ENCODE assay signal across 27 cellular contexts in genomic region chr9:114896344-114896743, GRCh38. TPM values are rescaled to one million over a fixed set of nuclear protein-coding genes. Genes with fewer than 3 reads are reported as not detected.
"Had no signal": no experiment of that assay in that cellular context is flagged by ENCODE, and none has a peak within 500 bp of the region (broad histone marks: within the 10 kb centered on the region; RNA-seq: fewer than 3 reads in every experiment).

No MANE protein-coding gene starts in this region.

- H3K36me3 Mint-ChIP-seq: brain had no signal

- H3K4me3 ChIP-seq: adrenal gland, cardiac muscle cell, esophagus squamous epithelium, left ventricle myocardium inferior, lung, tibial nerve had no signal

- H3K9me3 ChIP-seq: adrenal gland, esophagus squamous epithelium, tibial nerve had no signal

- H3K27me3 ChIP-seq: adrenal gland, esophagus squamous epithelium, tibial nerve had no signal

- H3K27me3 Mint-ChIP-seq: activated CD4-positive, alpha-beta memory T cell treated with anti-CD3 and anti-CD28 coated beads for 36 hours; activated naive CD8-positive, alpha-beta T cell treated with anti-CD3 and anti-CD28 coated beads for 36 hours had no signal

- H3K36me3 ChIP-seq: adrenal gland, cardiac muscle cell, esophagus squamous epithelium, left ventricle myocardium inferior, tibial nerve had no signal

- DNase-seq: activated CD4-positive, alpha-beta memory T cell treated with anti-CD3 and anti-CD28 coated beads for 36 hours; activated CD4-positive, alpha-beta T cell treated with anti-CD3 and anti-CD28 coated beads for 48 hours; activated CD4-positive, CD25-positive, alpha-beta regulatory T cell; activated effector memory CD4-positive, alpha-beta T cell treated with Interleukin-2 at 50 U/mL for 16 hours; activated naive CD4-positive, alpha-beta T cell treated with anti-CD3 and anti-CD28 coated beads for 36 hours; activated naive CD8-positive, alpha-beta T cell treated with anti-CD3 and anti-CD28 coated beads for 36 hours; activated T-cell treated with anti-CD3 and anti-CD28 coated beads for 4 hours; activated T-cell treated with anti-CD3 and anti-CD28 coated beads, Interleukin-2, amount 50 U/mL, for 72 hours; adrenal gland; aorta; cortex of kidney; esophagus squamous epithelium; glutamatergic neuron; left ventricle myocardium inferior; posterior cingulate gyrus; right cardiac atrium; stimulated activated CD4-positive, alpha-beta T cell treated with anti-CD3 and anti-CD28 coated beads, Interleukin-2, amount 100 ng/mL, for 48 hours; stimulated activated naive CD4-positive, alpha-beta T cell treated with Interleukin-2 at 50 U/mL for 16 hours had no signal

- FAIRE-seq: frontal cortex, islet of Langerhans had no signal

- H3K27ac ChIP-seq: adrenal gland, cardiac muscle cell, tibial nerve had no signal

- H3K4me3 Mint-ChIP-seq: activated CD4-positive, alpha-beta memory T cell treated with anti-CD3 and anti-CD28 coated beads for 36 hours; activated naive CD4-positive, alpha-beta T cell treated with anti-CD3 and anti-CD28 coated beads for 36 hours; activated naive CD8-positive, alpha-beta T cell treated with anti-CD3 and anti-CD28 coated beads for 36 hours; brain; nephron had no signal

- H3K27ac Mint-ChIP-seq: brain had no signal

- ATAC-seq: activated T-cell treated with anti-CD3 and anti-CD28 coated beads, Interleukin-2, amount 50 U/mL, for 72 hours had no signal

RNA-seq across cellular contexts. Expression of gene TNFSF8, which starts 34.0 kb away (rescaled TPM):
- total RNA-seq: cardiac muscle cell, chondrocyte, osteoblast had no signal
- polyA plus RNA-seq: cardiac muscle cell had no signal
